ENCODE assay signal across 23 cellular contexts in the genomic region with DNA sequence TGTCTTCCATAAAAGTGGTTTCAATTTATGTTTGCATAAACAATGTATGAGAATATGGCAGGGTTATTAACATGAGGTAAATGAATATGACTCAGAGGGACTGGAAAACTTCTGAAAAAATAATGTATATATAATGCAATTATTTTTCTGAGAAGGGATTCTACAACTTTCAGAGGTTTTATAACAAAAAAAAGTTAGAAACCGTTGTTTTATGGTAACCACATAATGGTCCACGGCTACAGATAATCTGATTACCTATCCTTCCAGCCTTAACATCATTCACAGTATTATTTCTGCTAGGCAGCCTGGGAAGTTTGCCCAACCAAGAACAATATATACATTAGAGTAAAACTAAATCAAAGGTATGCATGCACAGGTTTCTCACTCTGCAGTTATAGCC.
"Had no signal": no experiment of that assay in that cellular context is flagged by ENCODE, and none has a peak within 500 bp of the region (broad histone marks: within the 10 kb centered on the region; RNA-seq: fewer than 3 reads in every experiment).

No MANE protein-coding gene starts in this region.

- H3K36me3 ChIP-seq: left ventricle myocardium inferior, ovary, sigmoid colon, spleen, thyroid gland, transverse colon, upper lobe of left lung, vagina had no signal

- DNase-seq: islet precursor cell; left ventricle myocardium inferior; mesendoderm; naive thymus-derived CD4-positive, alpha-beta T cell; ovary; right cardiac atrium; sigmoid colon; small intestine; spleen; stimulated activated CD4-positive, alpha-beta T cell treated with anti-CD3 and anti-CD28 coated beads, Interleukin-4, amount 100 ng/mL, for 4 hours; stimulated activated CD8-positive, alpha-beta memory T cell treated with anti-CD3 and anti-CD28 coated beads, Interleukin-4, amount 100 ng/mL, for 48 hours; stimulated activated naive CD4-positive, alpha-beta T cell treated with Interleukin-2 at 50 U/mL for 16 hours; stimulated activated naive CD8-positive, alpha-beta T cell treated with anti-CD3 and anti-CD28 coated beads, Interleukin-15, amount 100 ng/mL, for 72 hours; substantia nigra; testis; thyroid gland; transverse colon; upper lobe of left lung had no signal

- H3K4me3 ChIP-seq: hepatocyte, left ventricle myocardium inferior, lung, ovary, sigmoid colon, spleen, testis, thyroid gland, transverse colon, upper lobe of left lung, vagina had no signal

- H3K9me3 ChIP-seq: left ventricle myocardium inferior, ovary, sigmoid colon, spleen, testis, thyroid gland, transverse colon, upper lobe of left lung, vagina had no signal

- H3K27me3 ChIP-seq: hepatocyte, ovary, sigmoid colon, spleen, testis, thyroid gland, transverse colon, upper lobe of left lung, vagina had no signal

- ATAC-seq: naive thymus-derived CD4-positive, alpha-beta T cell; natural killer cell treated with Interleukin-12 subunit alpha and Interleukin-12 subunit beta and Interleukin-15 and Interleukin-18, amount 100 ng/mL, for 72 hours; right cardiac atrium; stimulated activated memory B cell treated with anti-CD40 and anti-IgM and Interleukin-4, amounts not matched to agents 10 μg/mL and 1 μg/mL and 100 μg/mL, for 72 hours; stimulated activated naive CD8-positive, alpha-beta T cell treated with anti-CD3 and anti-CD28 coated beads, Interleukin-15, amount 100 ng/mL, for 72 hours had no signal

- H3K4me1 ChIP-seq: left ventricle myocardium inferior, spleen, testis, thyroid gland, transverse colon, upper lobe of left lung, vagina had no signal
